8 cellular contexts compared by ENCODE assay signal in the genomic region with DNA sequence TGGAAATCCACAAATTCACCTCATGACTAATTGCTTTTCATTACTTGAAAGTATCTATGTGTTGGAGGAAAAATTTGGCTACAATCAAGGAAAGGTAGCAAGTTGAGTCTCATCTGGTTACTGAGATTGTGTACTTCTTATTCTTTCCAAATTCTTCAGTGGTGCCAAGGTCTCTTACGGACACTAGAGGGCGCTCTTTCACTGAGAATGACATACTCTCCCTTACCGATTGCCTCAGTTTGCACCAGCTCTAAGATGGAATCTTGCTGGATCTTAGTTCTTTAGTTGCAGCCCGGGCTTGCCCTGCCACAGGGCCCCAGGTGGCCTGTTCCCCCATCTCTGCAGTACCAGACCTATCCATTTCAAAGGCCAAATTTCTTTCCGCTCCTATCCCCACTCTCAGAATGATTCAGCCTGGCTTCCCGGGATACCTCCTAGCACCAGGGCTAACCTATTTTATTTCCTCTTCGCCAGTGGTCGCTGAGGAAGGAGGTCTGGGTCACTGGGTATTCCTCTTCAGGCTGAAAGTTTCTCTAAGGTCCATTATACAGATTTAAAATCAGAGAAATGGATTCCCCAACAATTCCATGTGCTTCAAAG. TPM values are rescaled to one million over a fixed set of nuclear protein-coding genes. Genes with fewer than 3 reads are reported as not detected.
DNase-seq lines count a peak whose midpoint lies in the region; ATAC-seq and TF ChIP-seq lines count a peak whose summit lies in the region.

No MANE protein-coding gene starts in this region.

- H3K27ac ChIP-seq in heart right ventricle, result no peak overlapping the region
- no peak overlapping the region for H3K27ac ChIP-seq in WERI-Rb-1
- no peak overlapping the region for H3K27ac ChIP-seq in neural cell (ENCODE audit: low read length)

- H3K9me2 ChIP-seq in neural cell (ENCODE audit: insufficient read depth, low read length), result no peaks in the 10 kb centered on the region

- peak in 1 of 2 donors; percentile 6 for DNase-seq in heart right ventricle
- DNase-seq in cardiac septum (ENCODE audit: low spot score), result no peak
- DNase-seq in HEK293T (ENCODE audit: extremely low spot score), result peak; percentile 66
- DNase-seq in NCI-H2029 treated with DMSO at 0.1 percent for 48 hours (lab: John Stamatoyannopoulos, UW), result peak; percentile 55
- DNase-seq in WERI-Rb-1, result peak; percentile 39
- DNase-seq in epithelial cell of proximal tubule (ENCODE audit: low read depth), result no peak

- H3K79me2 ChIP-seq in neural cell (replicated peaks; ENCODE audit: insufficient read depth, low read length), result no peaks in the 10 kb centered on the region

- POLR2A ChIA-PET in HEK293T (lab: Yijun Ruan, JAX), result no interaction called here

- ATAC-seq in heart right ventricle (peak in 1 of 8 donors; percentile 47), HG02623 (IDR thresholded peaks at IDR 0.05; ENCODE audit: unreplicated experiment) (no peak)

- no peaks in the 10 kb centered on the region for H3F3A ChIP-seq in neural cell (ENCODE audit: insufficient read depth, low read length, poor library complexity, severe bottlenecking)

- TF ChIP-seq CTCF in heart right ventricle (IDR thresholded peaks at IDR 0.05), result peak; percentile 43 to 84 (median 70)
- peak; percentile 86 for TF ChIP-seq CTCF in WERI-Rb-1 (IDR thresholded peaks at IDR 0.05; ENCODE audit: low read depth, low read length)
- TF ChIP-seq CTCF in epithelial cell of proximal tubule (conservative IDR thresholded peaks at IDR 0.05; ENCODE audit: low read depth, low read length), result peak; percentile 66
- peak; percentile 80 for TF ChIP-seq CTCF in neural cell (IDR thresholded peaks at IDR 0.05; ENCODE audit: poor library complexity, severe bottlenecking)

- CTCF ChIA-PET in HEK293T (lab: Yijun Ruan, JAX), result interaction anchor here (1.0 to 1.4 kb wide), 5 partner anchors 70 to 529 kb away, joined by 3 read pairs; no protein-coding TSS in a partner anchor

- peaks cover 0 to 67% (median 4%) of the 10 kb centered on the region in 7 donors for H3K27me3 ChIP-seq in heart right ventricle
- peaks cover 67% of the 10 kb centered on the region for H3K27me3 ChIP-seq in WERI-Rb-1 (ENCODE audit: insufficient read depth, low read depth, severe bottlenecking)
- no peaks in the 10 kb centered on the region for H3K27me3 ChIP-seq in neural cell (ENCODE audit: insufficient read depth, low read depth, low read length)

- TF ChIP-seq RAD21 in neural cell (conservative IDR thresholded peaks at IDR 0.05), result peak; percentile 85

- H4K20me1 ChIP-seq in neural cell (ENCODE audit: insufficient read depth), result no peaks in the 10 kb centered on the region

- no peak overlapping the region for H3K4me2 ChIP-seq in neural cell (ENCODE audit: low read length)

- H3K9me3 ChIP-seq in heart right ventricle (no peaks in the 10 kb centered on the region), WERI-Rb-1 (ENCODE audit: severe bottlenecking) (no peaks in the 10 kb centered on the region), neural cell (ENCODE audit: low read length) (no peaks in the 10 kb centered on the region)

- H3K4me1 ChIP-seq in heart right ventricle, result no peaks in the 10 kb centered on the region

- TF ChIP-seq EP300 in neural cell (conservative IDR thresholded peaks at IDR 0.05; ENCODE audit: poor library complexity, severe bottlenecking), result no peak

- H3K4me3 ChIP-seq in heart right ventricle (no peak overlapping the region), WERI-Rb-1 (ENCODE audit: low read depth, low read length) (no peak overlapping the region), epithelial cell of proximal tubule (ENCODE audit: low read depth, low read length) (no peak overlapping the region), neural cell (ENCODE audit: low read length) (no peak overlapping the region)

- H3K36me3 ChIP-seq in heart right ventricle, result no peaks in the 10 kb centered on the region
- no peaks in the 10 kb centered on the region for H3K36me3 ChIP-seq in WERI-Rb-1
- H3K36me3 ChIP-seq in neural cell (ENCODE audit: insufficient read depth, low read length), result no peaks in the 10 kb centered on the region

- intact Hi-C loops in heart right ventricle (cut with DNase I), result loop anchor here (1.0 to 10.0 kb wide), 10 partner anchors 213 to 1486 kb away; a partner anchor contains a TSS
- intact Hi-C loops in cardiac septum (cut with DNase I), result loop anchor here (2.0 to 10.0 kb wide), 2 partner anchors 203 to 529 kb away; no protein-coding TSS in a partner anchor

- no peak overlapping the region for H3K9ac ChIP-seq in neural cell (ENCODE audit: low read length)

- no peak overlapping the region for H2AFZ ChIP-seq in neural cell (ENCODE audit: low read depth, low read length)

- 31 to 39% methylated on average over 8 of the region's 8 CpGs for WGBS in heart right ventricle, 2 donors

TF ChIP-seq in HEK293T, 16 proteins besides CTCF, POLR2A, EP300 and RAD21:
- TF ChIP-seq L3MBTL2 (conservative IDR thresholded peaks at IDR 0.05) (no peak), NFRKB (IDR thresholded peaks at IDR 0.05) (no peak)
TF ChIP-seq in HEK293T: peak in this region for 0.

TF ChIP-seq in neural cell, 6 proteins besides CTCF, POLR2A, EP300 and RAD21:
- no peak for TF ChIP-seq MXI1 (conservative IDR thresholded peaks at IDR 0.05; ENCODE audit: poor library complexity, severe bottlenecking)
- TF ChIP-seq SMC3 (conservative IDR thresholded peaks at IDR 0.05; ENCODE audit: poor library complexity), result peak; percentile 82
TF ChIP-seq in neural cell: peak in this region for 1.

RNA-seq across cellular contexts. Expression of a gene that starts 24.6 kb away (rescaled TPM):
- total RNA-seq in heart right ventricle (not detected), cardiac septum (not detected), epithelial cell of proximal tubule (not detected in 2 replicates)
- polyA plus RNA-seq in heart right ventricle (not detected), neural cell (not detected in 2 replicates)
- 0.49 TPM in 1 of 2 replicates, not detected in the other for polyA minus RNA-seq in neural cell

Comparison
In these comparisons a context has a peak if more than half of its experiments do, and no peak if none do; other contexts are left out.
1. DNase-seq: peak in HEK293T (single experiment), NCI-H2029 treated with DMSO at 0.1 percent for 48 hours (single experiment) and WERI-Rb-1 (single experiment); none in cardiac septum (single experiment) and epithelial cell of proximal tubule (single experiment).
2. Peak in every context shown above with its lines, with median percentiles within 50 percentile points of each other: CTCF ChIP-seq.